ENCODE assay signal across 8 cellular contexts in the genomic region with DNA sequence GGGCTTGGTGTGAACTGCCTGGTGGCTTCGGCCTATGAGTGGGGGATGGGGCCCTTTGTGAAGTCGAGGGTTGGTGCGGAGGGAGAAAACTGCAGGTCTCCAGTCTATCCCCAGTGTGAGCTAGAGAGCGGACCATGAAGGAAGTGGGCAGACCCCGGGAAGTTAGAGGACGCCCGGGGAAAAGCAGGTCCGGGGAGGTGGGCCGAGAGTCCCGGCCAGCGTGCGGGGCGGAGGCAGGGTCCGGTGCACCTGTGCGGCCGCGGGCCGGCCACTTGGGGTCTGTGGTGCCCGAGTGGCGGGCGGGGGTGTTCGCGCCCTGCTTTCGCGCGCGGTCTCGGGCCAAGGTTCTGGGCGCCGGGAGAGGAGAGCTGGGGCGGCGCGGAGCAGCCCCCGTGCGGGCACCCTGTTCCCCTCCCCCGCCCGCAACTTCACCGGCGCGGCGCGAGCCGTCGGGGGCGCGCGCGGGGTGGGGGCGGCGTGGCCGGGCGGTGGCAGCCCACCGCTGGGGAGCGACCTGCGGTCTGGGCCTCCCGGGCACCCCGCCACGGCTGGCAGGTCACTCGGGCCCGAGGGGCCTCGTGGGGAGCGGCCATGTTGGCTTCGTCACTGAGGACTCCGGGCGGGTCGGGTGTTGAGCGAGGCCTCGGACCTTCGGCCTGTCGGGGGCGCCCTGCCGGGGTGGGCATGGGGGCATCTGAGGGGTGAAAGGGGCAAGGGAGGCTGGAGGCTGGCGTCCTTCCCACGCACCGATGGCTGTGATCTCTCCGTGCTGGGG. TPM values are rescaled to one million over a fixed set of nuclear protein-coding genes. Genes with fewer than 3 reads are reported as not detected.
DNase-seq lines count a peak whose midpoint lies in the region; ATAC-seq and TF ChIP-seq lines count a peak whose summit lies in the region.

No MANE protein-coding gene starts in this region.

- no peak for TF ChIP-seq POLR2A in ovary (IDR thresholded peaks at IDR 0.05)

- intact Hi-C loops in Right ventricle myocardium superior (cut with DNase I) = no loop called here
- intact Hi-C loops in ovary (cut with DNase I) = no loop called here

- H3K4me3 Mint-ChIP-seq in activated naive CD8-positive, alpha-beta T cell treated with anti-CD3 and anti-CD28 coated beads for 36 hours = peak overlapping the region; percentile 94

- POLR2A ChIA-PET in RWPE1 (lab: Yijun Ruan, JAX; ENCODE audit: low non-redundant PET) = no interaction called here

- TF ChIP-seq CTCF in RWPE1 (conservative IDR thresholded peaks at IDR 0.05; ENCODE audit: low read depth) (peak; percentile 28; the same call in 1 of the 2 replicates), ovary (IDR thresholded peaks at IDR 0.05) (no peak)

- H3K27me3 Mint-ChIP-seq in activated naive CD8-positive, alpha-beta T cell treated with anti-CD3 and anti-CD28 coated beads for 36 hours = peaks cover under 1% of the 10 kb centered on the region

- peak overlapping the region; percentile 98 for H3K27ac Mint-ChIP-seq in activated naive CD8-positive, alpha-beta T cell treated with anti-CD3 and anti-CD28 coated beads for 36 hours

- 1 to 2% (median 2%) methylated on average over 54 to 76 of the region's 76 CpGs for WGBS in ovary, 3 donors

- H3K27ac ChIP-seq in RWPE1 (peak overlapping the region; percentile 67), ovary (peak overlapping the region; percentile 58 to 80)

- H3K9me3 Mint-ChIP-seq in activated naive CD8-positive, alpha-beta T cell treated with anti-CD3 and anti-CD28 coated beads for 36 hours = no peaks in the 10 kb centered on the region

- DNase-seq in NCI-H2081 (lab: John Stamatoyannopoulos, UW) (peak; percentile 32 to 57), NCI-H2081 treated with DMSO at 0.1 percent for 48 hours (lab: John Stamatoyannopoulos, UW) (no peak), RWPE1 (ENCODE audit: low spot score) (no peak), Right ventricle myocardium superior (peak; percentile 71), ovary (peak; percentile 50 to 78 (median 74)), NCI-H1048 (lab: John Stamatoyannopoulos, UW) (no peak)
- peak; percentile 45 for DNase-seq in activated naive CD8-positive, alpha-beta T cell treated with anti-CD3 and anti-CD28 coated beads for 36 hours

- no peaks in the 10 kb centered on the region for H3K36me3 ChIP-seq in ovary

- no peak for TF ChIP-seq EP300 in ovary (IDR thresholded peaks at IDR 0.05)

- H3K9me3 ChIP-seq in ovary = no peaks in the 10 kb centered on the region

- peaks cover 42% of the 10 kb centered on the region for H3K36me3 Mint-ChIP-seq in activated naive CD8-positive, alpha-beta T cell treated with anti-CD3 and anti-CD28 coated beads for 36 hours

- H3K4me3 ChIP-seq in ovary = peak overlapping the region; percentile 65

- peaks cover 59% of the 10 kb centered on the region for H3K4me1 Mint-ChIP-seq in activated naive CD8-positive, alpha-beta T cell treated with anti-CD3 and anti-CD28 coated beads for 36 hours

- ATAC-seq in HG03066 (IDR thresholded peaks at IDR 0.05; ENCODE audit: low read depth, unreplicated experiment) (peak; percentile 16), Right ventricle myocardium superior (ENCODE audit: poor library complexity) (peak; percentile 52)

- CTCF ChIA-PET in RWPE1 (lab: Yijun Ruan, JAX) = no interaction called here

- peaks cover 4% of the 10 kb centered on the region for H3K4me1 ChIP-seq in ovary (ENCODE audit: insufficient read depth)

- no peaks in the 10 kb centered on the region for H3K27me3 ChIP-seq in ovary

RNA-seq across cellular contexts. Expression of a gene that starts 4.8 kb away (rescaled TPM):
- 10 to 100 TPM; 73.9 to 74.9 TPM for total RNA-seq in activated naive CD8-positive, alpha-beta T cell treated with anti-CD3 and anti-CD28 coated beads for 36 hours
- total RNA-seq in Right ventricle myocardium superior (69.9 TPM), ovary (10 to 100 TPM; 65.2 to 78.4 (median 76.7) TPM)
- polyA plus RNA-seq in ovary = 100 to 1,000 TPM in 1 of 2 donors, 10 to 100 TPM in 1; 65.9 to 133 TPM

Comparison
In these comparisons a context has a peak if more than half of its experiments do, and no peak if none do; other contexts are left out.
1. DNase-seq: peak in NCI-H2081 (2 of 2), activated naive CD8-positive, alpha-beta T cell treated with anti-CD3 and anti-CD28 coated beads for 36 hours (single experiment), Right ventricle myocardium superior (single experiment) and ovary (5 of 5); none in NCI-H2081 treated with DMSO at 0.1 percent for 48 hours (single experiment), RWPE1 (single experiment) and NCI-H1048 (single experiment).